22 cellular contexts compared by ENCODE assay signal in the genomic region with DNA sequence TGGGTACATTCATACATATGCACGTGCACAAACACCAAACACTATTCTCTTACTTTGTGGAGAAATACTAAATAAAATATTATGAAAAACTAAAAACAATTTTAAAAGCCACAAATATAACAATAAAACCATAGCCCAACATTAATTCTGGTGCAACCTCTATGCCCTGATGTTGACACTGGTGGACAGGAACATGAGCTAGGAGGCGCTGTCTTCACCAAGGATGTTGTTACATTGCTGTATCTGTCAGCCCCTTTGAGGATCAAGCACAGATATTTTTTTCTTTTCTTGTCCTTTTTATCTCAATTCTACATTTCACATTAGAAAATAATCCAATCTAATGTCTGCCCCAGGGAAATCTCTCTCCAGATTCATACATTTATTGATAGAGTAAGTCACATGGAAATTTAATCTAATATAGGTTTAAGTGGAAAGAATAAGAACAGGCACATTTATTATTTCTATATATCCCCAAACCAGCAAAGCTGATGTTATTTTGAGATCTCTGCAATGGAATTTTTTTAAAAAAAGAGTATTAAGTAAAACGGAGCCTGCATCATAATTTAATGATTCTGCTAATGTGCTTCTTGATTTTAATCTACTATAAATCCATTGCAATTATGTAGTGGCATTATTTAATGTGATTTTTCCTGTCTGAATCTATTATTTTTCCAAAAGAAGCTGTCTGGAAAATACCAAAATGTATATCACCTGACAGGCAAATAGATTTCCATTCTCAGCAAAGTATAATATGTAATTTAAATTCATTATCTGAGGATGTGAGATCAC.
A peak's percentile ranks its signal among the peaks of the same experiment; 100 is the strongest.
DNase-seq lines count a peak whose midpoint lies in the region; ATAC-seq and TF ChIP-seq lines count a peak whose summit lies in the region.
"Had no signal": no experiment of that assay in that cellular context is flagged by ENCODE, and none has a peak within 500 bp of the region (broad histone marks: within the 10 kb centered on the region; RNA-seq: fewer than 3 reads in every experiment).

No MANE protein-coding gene starts in this region.

- peak; percentile 24 for DNase-seq in NCI-H69 (lab: John Stamatoyannopoulos, UW)
- peak; percentile 23 for DNase-seq in choroid plexus epithelial cell (ENCODE audit: low read depth)
- DNase-seq in kidney epithelial cell (ENCODE audit: low read depth), result no peak
- no peak for DNase-seq in NCI-H1417 (lab: John Stamatoyannopoulos, UW)
- DNase-seq: activated B cell treated with CpG ODN at 0.5 μM for 24 hours; activated CD8-positive, alpha-beta T cell treated with anti-CD3 and anti-CD28 coated beads for 36 hours; activated T-cell treated with anti-CD3 and anti-CD28 coated beads, Interleukin-2, amount 50 U/mL, for 24 hours; body of pancreas; GF-D8; glutamatergic neuron; NCI-H1694 treated with DMSO at 0.1 percent for 48 hours; NCI-H446 treated with DMSO at 0.1 percent for 48 hours; pancreas; SIG-M5; stimulated activated CD4-positive, alpha-beta T cell treated with anti-CD3 and anti-CD28 coated beads, Interleukin-2, amount 100 ng/mL, for 48 hours; uterus had no signal

- H3K27ac ChIP-seq in C4-2B, result no peak overlapping the region
- H3K27ac ChIP-seq: body of pancreas, pancreas, uterus had no signal

- H3K4me3 Mint-ChIP-seq in stimulated activated memory B cell treated with anti-CD40 and anti-IgM and Interleukin-4, amounts not matched to agents 10 μg/mL and 1 μg/mL and 100 μg/mL, for 72 hours, result no peak overlapping the region
- H3K4me3 Mint-ChIP-seq: activated B cell treated with CpG ODN at 0.5 μM for 24 hours; activated CD8-positive, alpha-beta T cell treated with anti-CD3 and anti-CD28 coated beads for 36 hours; activated naive CD4-positive, alpha-beta T cell treated with anti-CD3 and anti-CD28 coated beads, Interleukin-2, amount 50 U/mL, for 24 hours; activated T-cell treated with anti-CD3 and anti-CD28 coated beads, Interleukin-2, amount 50 U/mL, for 24 hours had no signal

- H3K4me1 Mint-ChIP-seq in stimulated activated memory B cell treated with anti-CD40 and anti-IgM and Interleukin-4, amounts not matched to agents 10 μg/mL and 1 μg/mL and 100 μg/mL, for 72 hours, result no peaks in the 10 kb centered on the region
- H3K4me1 Mint-ChIP-seq: activated B cell treated with CpG ODN at 0.5 μM for 24 hours; activated naive CD4-positive, alpha-beta T cell treated with anti-CD3 and anti-CD28 coated beads, Interleukin-2, amount 50 U/mL, for 24 hours had no signal

- H3K4me3 ChIP-seq in choroid plexus epithelial cell (ENCODE audit: low read depth, low read length) (no peak overlapping the region), kidney epithelial cell (ENCODE audit: low read depth, low read length) (no peak overlapping the region)
- H3K4me3 ChIP-seq: body of pancreas, lung, pancreas, uterus had no signal

- H3K36me3 ChIP-seq in kidney epithelial cell (ENCODE audit: control insufficient read depth, insufficient read depth, low read length), result no peaks in the 10 kb centered on the region
- H3K36me3 ChIP-seq: pancreas, uterus had no signal

- TF ChIP-seq CTCF in C4-2B (conservative IDR thresholded peaks at IDR 0.05) (peak; percentile 48), choroid plexus epithelial cell (conservative IDR thresholded peaks at IDR 0.05; ENCODE audit: low read depth, low read length) (peak; percentile 54), kidney epithelial cell (IDR thresholded peaks at IDR 0.05; ENCODE audit: insufficient read depth, low read length, poor library complexity, severe bottlenecking) (peak; percentile 13)

- H3K27me3 ChIP-seq in kidney epithelial cell (ENCODE audit: control insufficient read depth, insufficient read depth, low read length), result no peaks in the 10 kb centered on the region
- H3K27me3 ChIP-seq: body of pancreas, pancreas, uterus had no signal

- no peaks in the 10 kb centered on the region for H3K36me3 Mint-ChIP-seq in stimulated activated memory B cell treated with anti-CD40 and anti-IgM and Interleukin-4, amounts not matched to agents 10 μg/mL and 1 μg/mL and 100 μg/mL, for 72 hours
- H3K36me3 Mint-ChIP-seq: activated naive CD4-positive, alpha-beta T cell treated with anti-CD3 and anti-CD28 coated beads, Interleukin-2, amount 50 U/mL, for 24 hours had no signal

- no peaks in the 10 kb centered on the region for H3K27me3 Mint-ChIP-seq in stimulated activated memory B cell treated with anti-CD40 and anti-IgM and Interleukin-4, amounts not matched to agents 10 μg/mL and 1 μg/mL and 100 μg/mL, for 72 hours
- H3K27me3 Mint-ChIP-seq: activated B cell treated with CpG ODN at 0.5 μM for 24 hours; activated CD8-positive, alpha-beta T cell treated with anti-CD3 and anti-CD28 coated beads for 36 hours; activated naive CD4-positive, alpha-beta T cell treated with anti-CD3 and anti-CD28 coated beads, Interleukin-2, amount 50 U/mL, for 24 hours; activated T-cell treated with anti-CD3 and anti-CD28 coated beads, Interleukin-2, amount 50 U/mL, for 24 hours had no signal

- H3K9me3 Mint-ChIP-seq in stimulated activated memory B cell treated with anti-CD40 and anti-IgM and Interleukin-4, amounts not matched to agents 10 μg/mL and 1 μg/mL and 100 μg/mL, for 72 hours, result peaks cover 8% of the 10 kb centered on the region
- H3K9me3 Mint-ChIP-seq: activated naive CD4-positive, alpha-beta T cell treated with anti-CD3 and anti-CD28 coated beads, Interleukin-2, amount 50 U/mL, for 24 hours had no signal

- no peak overlapping the region for H3K27ac Mint-ChIP-seq in stimulated activated memory B cell treated with anti-CD40 and anti-IgM and Interleukin-4, amounts not matched to agents 10 μg/mL and 1 μg/mL and 100 μg/mL, for 72 hours
- H3K27ac Mint-ChIP-seq: activated B cell treated with CpG ODN at 0.5 μM for 24 hours; activated CD8-positive, alpha-beta T cell treated with anti-CD3 and anti-CD28 coated beads for 36 hours; activated T-cell treated with anti-CD3 and anti-CD28 coated beads, Interleukin-2, amount 50 U/mL, for 24 hours had no signal

- no peak for ATAC-seq in HG02885 (IDR thresholded peaks at IDR 0.05; ENCODE audit: poor library complexity, unreplicated experiment)
- ATAC-seq in HG03025 (IDR thresholded peaks at IDR 0.05; ENCODE audit: low FRiP score, unreplicated experiment), result no peak
- ATAC-seq in stimulated activated memory B cell treated with anti-CD40 and anti-IgM and Interleukin-4, amounts not matched to agents 10 μg/mL and 1 μg/mL and 100 μg/mL, for 72 hours, result no peak
- ATAC-seq: activated CD8-positive, alpha-beta T cell treated with anti-CD3 and anti-CD28 coated beads for 36 hours; body of pancreas; pancreas had no signal

Comparison
In these comparisons a context has a peak if more than half of its experiments do, and no peak if none do; other contexts are left out.
1. DNase-seq: peak in NCI-H69 (single experiment) and choroid plexus epithelial cell (single experiment); none in kidney epithelial cell (single experiment) and NCI-H1417 (0 of 3).
2. Peak in every context shown above with its lines, with median percentiles within 50 percentile points of each other: CTCF ChIP-seq.